ENCODE assay signal across 8 cellular contexts in the genomic region with DNA sequence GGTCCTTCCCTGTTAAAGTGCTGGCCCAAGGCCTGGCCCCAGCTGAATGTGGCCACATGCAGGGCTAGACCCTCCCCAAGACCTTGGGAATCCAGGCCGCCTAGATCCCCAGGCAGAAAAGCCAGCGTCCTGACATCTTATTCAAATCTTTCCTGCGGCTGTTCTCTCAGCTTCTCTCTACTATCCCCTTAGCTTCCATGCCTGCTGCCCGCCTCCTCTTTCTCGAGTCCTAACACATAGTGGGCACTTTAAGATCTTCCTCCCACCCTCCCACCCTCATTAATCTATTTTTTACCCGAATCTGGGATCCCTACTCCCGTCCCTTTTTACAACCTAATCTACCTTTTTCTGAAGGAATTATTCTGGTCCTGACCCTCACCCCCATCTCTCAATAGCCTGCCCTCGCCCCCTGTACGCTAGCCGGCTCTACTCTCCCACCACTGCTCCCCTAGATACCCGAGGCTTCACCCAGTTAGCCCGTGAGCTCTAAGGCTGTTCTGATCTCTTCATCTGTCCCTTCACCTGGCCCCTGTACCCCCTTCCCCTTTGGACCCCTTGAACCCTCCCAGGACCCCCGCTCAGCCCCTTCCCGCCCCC. TPM values are rescaled to one million over a fixed set of nuclear protein-coding genes. Genes with fewer than 3 reads are reported as not detected.
DNase-seq lines count a peak whose midpoint lies in the region; ATAC-seq, FAIRE-seq and TF ChIP-seq lines count a peak whose summit lies in the region.

A gene with protein sequence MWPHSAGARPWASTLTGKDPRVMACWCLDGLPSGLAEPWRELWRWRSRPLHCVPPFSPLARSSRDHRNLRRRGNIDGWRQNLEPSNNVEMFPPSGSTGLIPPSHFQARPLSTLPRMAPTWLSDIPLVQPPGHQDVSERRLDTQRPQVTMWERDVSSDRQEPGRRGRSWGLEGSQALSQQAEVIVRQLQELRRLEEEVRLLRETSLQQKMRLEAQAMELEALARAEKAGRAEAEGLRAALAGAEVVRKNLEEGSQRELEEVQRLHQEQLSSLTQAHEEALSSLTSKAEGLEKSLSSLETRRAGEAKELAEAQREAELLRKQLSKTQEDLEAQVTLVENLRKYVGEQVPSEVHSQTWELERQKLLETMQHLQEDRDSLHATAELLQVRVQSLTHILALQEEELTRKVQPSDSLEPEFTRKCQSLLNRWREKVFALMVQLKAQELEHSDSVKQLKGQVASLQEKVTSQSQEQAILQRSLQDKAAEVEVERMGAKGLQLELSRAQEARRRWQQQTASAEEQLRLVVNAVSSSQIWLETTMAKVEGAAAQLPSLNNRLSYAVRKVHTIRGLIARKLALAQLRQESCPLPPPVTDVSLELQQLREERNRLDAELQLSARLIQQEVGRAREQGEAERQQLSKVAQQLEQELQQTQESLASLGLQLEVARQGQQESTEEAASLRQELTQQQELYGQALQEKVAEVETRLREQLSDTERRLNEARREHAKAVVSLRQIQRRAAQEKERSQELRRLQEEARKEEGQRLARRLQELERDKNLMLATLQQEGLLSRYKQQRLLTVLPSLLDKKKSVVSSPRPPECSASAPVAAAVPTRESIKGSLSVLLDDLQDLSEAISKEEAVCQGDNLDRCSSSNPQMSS (minus strand): TSS at position 260 of the 597 bp plus-strand sequence. CDS start 202 bp downstream, at position 58.

- TF ChIP-seq CTCF in heart right ventricle (IDR thresholded peaks at IDR 0.05) (no peak), retinal pigment epithelial cell (conservative IDR thresholded peaks at IDR 0.05; ENCODE audit: low read depth, low read length) (no peak)

- ATAC-seq in heart right ventricle: peak in 5 of 8 donors; percentile 15 to 55 (median 16)

- FAIRE-seq in GM12892 (lab: Jason Lieb, UNC): no peak

- no peaks in the 10 kb centered on the region for H3K27me3 ChIP-seq in heart right ventricle

- H3K4me3 ChIP-seq in heart right ventricle: peak within 1 kb of the TSS; percentile 32 to 99 (median 68)
- peak within 1 kb of the TSS; percentile 81 for H3K4me3 ChIP-seq in retinal pigment epithelial cell (ENCODE audit: low read length)

- H3K27me3 Mint-ChIP-seq in activated CD4-positive, alpha-beta T cell treated with anti-CD3 and anti-CD28 coated beads, Interleukin-2, amount 10 ng/mL, durations not matched to agents 7 days and 5 days: no peaks in the 10 kb centered on the region
- H3K27me3 Mint-ChIP-seq in activated CD4-positive, alpha-beta memory T cell treated with anti-CD3 and anti-CD28 coated beads for 36 hours: peaks cover 2% of the 10 kb centered on the region

- TF ChIP-seq POLR2A in GM12892 (IDR thresholded peaks at IDR 0.05; ENCODE audit: low read depth, low read length): no peak

- H3K36me3 ChIP-seq in heart right ventricle: peaks cover 0 to 47% (median 0%) of the 10 kb centered on the region in 9 donors

- no peaks in the 10 kb centered on the region for H3K9me3 ChIP-seq in heart right ventricle

- peak within 1 kb of the TSS; percentile 84 for H3K27ac Mint-ChIP-seq in activated CD4-positive, alpha-beta T cell treated with anti-CD3 and anti-CD28 coated beads, Interleukin-2, amount 10 ng/mL, durations not matched to agents 7 days and 5 days
- H3K27ac Mint-ChIP-seq in activated CD4-positive, alpha-beta memory T cell treated with anti-CD3 and anti-CD28 coated beads for 36 hours: peak within 1 kb of the TSS; percentile 73

- peak within 1 kb of the TSS; percentile 87 for H3K4me3 Mint-ChIP-seq in activated CD4-positive, alpha-beta T cell treated with anti-CD3 and anti-CD28 coated beads, Interleukin-2, amount 10 ng/mL, durations not matched to agents 7 days and 5 days
- H3K4me3 Mint-ChIP-seq in activated CD4-positive, alpha-beta memory T cell treated with anti-CD3 and anti-CD28 coated beads for 36 hours: peak within 1 kb of the TSS; percentile 92

- DNase-seq in activated CD4-positive, alpha-beta T cell treated with anti-CD3 and anti-CD28 coated beads, Interleukin-2, amount 10 ng/mL, durations not matched to agents 7 days and 5 days: no peak
- DNase-seq in activated CD4-positive, alpha-beta T cell treated with anti-CD3 and anti-CD28 coated beads, Interleukin-2, amount 50 U/mL, for 1 hour: no peak
- no peak for DNase-seq in activated CD4-positive, alpha-beta memory T cell treated with anti-CD3 and anti-CD28 coated beads for 36 hours
- no peak for DNase-seq in heart right ventricle
- DNase-seq in retinal pigment epithelial cell (ENCODE audit: low read depth): no peak
- DNase-seq in stimulated activated CD4-positive, alpha-beta T cell treated with anti-CD3 and anti-CD28 coated beads, Interleukin-12 subunit alpha, Interleukin-12 subunit beta, amount 100 ng/mL, for 4 hours: no peak
- DNase-seq in GF-D8 (lab: John Stamatoyannopoulos, UW): no peak
- no peak for DNase-seq in GM12892 (ENCODE audit: insufficient read length)

- H3K4me1 Mint-ChIP-seq in activated CD4-positive, alpha-beta T cell treated with anti-CD3 and anti-CD28 coated beads, Interleukin-2, amount 10 ng/mL, durations not matched to agents 7 days and 5 days: peaks cover 43% of the 10 kb centered on the region
- peaks cover 24% of the 10 kb centered on the region for H3K4me1 Mint-ChIP-seq in activated CD4-positive, alpha-beta memory T cell treated with anti-CD3 and anti-CD28 coated beads for 36 hours (ENCODE audit: low read depth)

- intact Hi-C loops in activated CD4-positive, alpha-beta memory T cell treated with anti-CD3 and anti-CD28 coated beads for 36 hours (cut with micrococcal nuclease): loop anchor here (1.0 to 2.0 kb wide), 3 partner anchors 21 to 115 kb away; partner anchors contain the start of gene HLA-C
- intact Hi-C loops in heart right ventricle (cut with DNase I): loop anchor here in 1 of 10 donors (5.0 kb wide), 1 partner anchor 35 kb away; no protein-coding TSS in a partner anchor

- H3K27ac ChIP-seq in heart right ventricle: peak within 1 kb of the TSS in 9 of 10 donors; percentile 27 to 86 (median 74)

- CTCF ChIA-PET in activated CD4-positive, alpha-beta T cell treated with anti-CD3 and anti-CD28 coated beads, Interleukin-2, amount 10 ng/mL, durations not matched to agents 7 days and 5 days (lab: Charles Lee): interaction anchor here (0.7 to 3.3 kb wide), 12 partner anchors 10 to 1227 kb away, joined by 3 to 20 read pairs (median 4); no protein-coding TSS in a partner anchor
- CTCF ChIA-PET in activated CD4-positive, alpha-beta memory T cell treated with anti-CD3 and anti-CD28 coated beads for 36 hours (lab: Charles Lee): interaction anchor here (0.5 to 2.4 kb wide), 6 partner anchors 19 to 209 kb away, joined by 3 to 10 read pairs (median 6); partner anchors contain the start of gene PSORS1C2

- peaks cover 3 to 32% (median 21%) of the 10 kb centered on the region in 9 donors for H3K4me1 ChIP-seq in heart right ventricle

- WGBS in heart right ventricle, 2 donors: 7 to 9% methylated on average over 14 of the region's 14 CpGs

- POLR2A ChIA-PET in activated CD4-positive, alpha-beta T cell treated with anti-CD3 and anti-CD28 coated beads, Interleukin-2, amount 10 ng/mL, durations not matched to agents 7 days and 5 days (lab: Charles Lee): interaction anchor here (0.9 kb wide), 1 partner anchor 540 kb away, joined by 10 read pairs; the partner anchor contains the start of genes MRPS18B and PPP1R10
- POLR2A ChIA-PET in activated CD4-positive, alpha-beta memory T cell treated with anti-CD3 and anti-CD28 coated beads for 36 hours (lab: Charles Lee): interaction anchor here (1.4 to 1.6 kb wide), 2 partner anchors 19 to 196 kb away, joined by 3 to 4 read pairs; partner anchors contain the start of gene PSORS1C2

- no peaks in the 10 kb centered on the region for H3K9me3 Mint-ChIP-seq in activated CD4-positive, alpha-beta T cell treated with anti-CD3 and anti-CD28 coated beads, Interleukin-2, amount 10 ng/mL, durations not matched to agents 7 days and 5 days
- no peaks in the 10 kb centered on the region for H3K9me3 Mint-ChIP-seq in activated CD4-positive, alpha-beta memory T cell treated with anti-CD3 and anti-CD28 coated beads for 36 hours

- H3K36me3 Mint-ChIP-seq in activated CD4-positive, alpha-beta T cell treated with anti-CD3 and anti-CD28 coated beads, Interleukin-2, amount 10 ng/mL, durations not matched to agents 7 days and 5 days (ENCODE audit: low read depth): peaks cover 40% of the 10 kb centered on the region
- peaks cover 56% of the 10 kb centered on the region for H3K36me3 Mint-ChIP-seq in activated CD4-positive, alpha-beta memory T cell treated with anti-CD3 and anti-CD28 coated beads for 36 hours

RNA-seq across cellular contexts. Expression of the gene that starts here (rescaled TPM):
- total RNA-seq in activated CD4-positive, alpha-beta T cell treated with anti-CD3 and anti-CD28 coated beads, Interleukin-2, amount 10 ng/mL, durations not matched to agents 7 days and 5 days: 10 to 100 TPM; 43.4 to 44.7 TPM
- 10 to 100 TPM; 44.5 to 50.5 TPM for total RNA-seq in activated CD4-positive, alpha-beta memory T cell treated with anti-CD3 and anti-CD28 coated beads for 36 hours
- total RNA-seq in heart right ventricle: 10 to 100 TPM in 7 of 10 donors, 1 to 10 TPM in 3; 8.0 to 15.9 (median 12.5) TPM
- polyA plus RNA-seq in heart right ventricle: 10 to 100 TPM in 1 of 2 donors, 1 to 10 TPM in 1; 9.0 to 11.0 TPM
- polyA plus RNA-seq in GM12892 (2012; ENCODE audit: missing spikeins): 38.9 TPM
